1 cellular context compared by ENCODE assay signal in genomic region chr11:108960498-108960897, GRCh38.
TF ChIP-seq lines count a peak whose summit lies in the region.

No MANE protein-coding gene starts in this region.

TF ChIP-seq in GM23338, 12 proteins besides CTCF, POLR2A, EP300 and RAD21 (continued from another document):
- TF ChIP-seq ZNF462 (CRISPR knock-in tag; IDR thresholded peaks at IDR 0.05) (no peak), EZH2phosphoT487 (IDR thresholded peaks at IDR 0.05; ENCODE audit: unreplicated experiment) (no peak)
